Comparison of ENCODE assay signal across 14 cellular contexts in the genomic region with DNA sequence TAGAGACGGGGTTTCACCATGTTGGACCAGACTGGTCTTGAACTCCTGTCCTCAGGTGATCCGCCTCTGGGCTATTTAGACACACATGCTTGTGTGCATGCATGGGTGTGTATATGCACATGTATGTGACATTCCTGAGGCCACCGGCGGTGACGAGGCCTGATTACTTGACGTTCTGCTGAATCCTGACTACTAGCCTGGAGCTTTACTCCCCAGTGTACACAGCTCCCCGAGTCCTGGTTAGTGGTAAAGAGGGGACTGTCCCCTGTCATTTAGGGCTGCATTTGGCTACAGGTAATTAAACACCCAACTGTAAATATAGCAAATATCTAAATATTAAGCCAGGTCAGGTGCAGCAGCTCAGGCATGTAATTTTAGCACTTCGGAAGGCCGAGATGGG.
"Had no signal": no experiment of that assay in that cellular context is flagged by ENCODE, and none has a peak within 500 bp of the region (broad histone marks: within the 10 kb centered on the region; RNA-seq: fewer than 3 reads in every experiment).

No MANE protein-coding gene starts in this region.

- H3K4me3 ChIP-seq: colonic mucosa, neural progenitor cell, ovary, SK-N-MC, skin epidermis had no signal

- H3K9me3 ChIP-seq: colonic mucosa, ovary had no signal

- H3K4me2 ChIP-seq: neural progenitor cell had no signal

- H3K36me3 ChIP-seq: colonic mucosa, neural progenitor cell, ovary had no signal

- H3K4me1 ChIP-seq: neural progenitor cell had no signal

- ATAC-seq: activated CD4-positive, alpha-beta T cell treated with anti-CD3 and anti-CD28 coated beads for 36 hours; activated CD8-positive, alpha-beta T cell treated with anti-CD3 and anti-CD28 coated beads for 36 hours; left colon; T-cell had no signal

- H3K9ac ChIP-seq: neural progenitor cell had no signal

- H2AFZ ChIP-seq: neural progenitor cell had no signal

- H3K27ac ChIP-seq: colonic mucosa, neural progenitor cell, ovary, SK-N-MC had no signal

- DNase-seq: activated CD4-positive, alpha-beta T cell treated with anti-CD3 and anti-CD28 coated beads for 36 hours; activated CD8-positive, alpha-beta memory T cell treated with anti-CD3 and anti-CD28 coated beads, Interleukin-2, amount 50 U/mL, for 4 hours; activated CD8-positive, alpha-beta T cell treated with anti-CD3 and anti-CD28 coated beads for 36 hours; activated naive CD4-positive, alpha-beta T cell treated with anti-CD3 and anti-CD28 coated beads for 36 hours; colonic mucosa; effector CD4-positive, alpha-beta T cell; left colon; ovary; T-cell; T1000; trophoblast cell had no signal

- H3K27me3 ChIP-seq: colonic mucosa, neural progenitor cell, ovary had no signal
